In genomic region chr19:6706633-6706958, GRCh38 we compare ENCODE assay signal across 22 cellular contexts. TPM values are rescaled to one million over a fixed set of nuclear protein-coding genes. Genes with fewer than 3 reads are reported as not detected.
"Had no signal": no experiment of that assay in that cellular context is flagged by ENCODE, and none has a peak within 500 bp of the region (broad histone marks: within the 10 kb centered on the region; RNA-seq: fewer than 3 reads in every experiment).

No MANE protein-coding gene starts in this region.

- H3K27me3 ChIP-seq: ovary, right atrium auricular region had no signal

- DNase-seq: cortex of kidney; dorsolateral prefrontal cortex; effector CD8-positive, alpha-beta T cell; heart left ventricle; hippocampal formation; kidney glomerular epithelial cell; left lung; mesenchymal stem cell; midbrain; ovary; small intestine; stimulated activated CD4-positive, alpha-beta T cell treated with anti-CD3 and anti-CD28 coated beads, Interleukin-12 subunit alpha, Interleukin-12 subunit beta, amount 100 ng/mL, for 4 hours; transverse colon had no signal

- H3K4me1 ChIP-seq: heart left ventricle, left lung, right atrium auricular region, transverse colon had no signal

- H3K36me3 Mint-ChIP-seq: natural killer cell treated with Interleukin-12 subunit alpha and Interleukin-12 subunit beta and Interleukin-15 and Interleukin-18, amount 100 ng/mL, for 72 hours had no signal

- H3K27ac ChIP-seq: dorsolateral prefrontal cortex, heart left ventricle, left lung, ovary, right atrium auricular region, thoracic aorta, transverse colon had no signal

- H3K4me3 Mint-ChIP-seq: central memory CD8-positive, alpha-beta T cell; natural killer cell treated with Interleukin-12 subunit alpha and Interleukin-12 subunit beta and Interleukin-15 and Interleukin-18, amount 100 ng/mL, for 72 hours; stimulated activated naive CD8-positive, alpha-beta T cell treated with anti-CD3 and anti-CD28 coated beads, Interleukin-15, Interleukin-2, amounts not matched to agents 100 ng/mL and 50 ng/mL, for 24 hours had no signal

- H3K27ac Mint-ChIP-seq: natural killer cell treated with Interleukin-12 subunit alpha and Interleukin-12 subunit beta and Interleukin-15 and Interleukin-18, amount 100 ng/mL, for 72 hours; stimulated activated naive CD8-positive, alpha-beta T cell treated with anti-CD3 and anti-CD28 coated beads, Interleukin-15, Interleukin-2, amounts not matched to agents 100 ng/mL and 50 ng/mL, for 24 hours had no signal

- H3K4me3 ChIP-seq: dorsolateral prefrontal cortex, heart left ventricle, left lung, lung, ovary, right atrium auricular region, thoracic aorta, transverse colon had no signal

- H3K9me3 Mint-ChIP-seq: central memory CD8-positive, alpha-beta T cell; natural killer cell treated with Interleukin-12 subunit alpha and Interleukin-12 subunit beta and Interleukin-15 and Interleukin-18, amount 100 ng/mL, for 72 hours; stimulated activated naive CD8-positive, alpha-beta T cell treated with anti-CD3 and anti-CD28 coated beads, Interleukin-15, Interleukin-2, amounts not matched to agents 100 ng/mL and 50 ng/mL, for 24 hours had no signal

- ATAC-seq: heart left ventricle, left lung had no signal

- H3K9me3 ChIP-seq: heart left ventricle, left lung, ovary, right atrium auricular region, thoracic aorta, transverse colon had no signal

- H3K36me3 ChIP-seq: ovary, right atrium auricular region, thoracic aorta, transverse colon had no signal

- FAIRE-seq: frontal cortex, small intestine had no signal

RNA-seq across cellular contexts. Expression of gene TNFSF14, which starts 36.6 kb away (rescaled TPM):
- total RNA-seq: fibroblast of lung, frontal cortex, glomerular endothelial cell had no signal
- polyA plus RNA-seq: fibroblast of lung had no signal
